ENCODE assay signal across 18 cellular contexts in the genomic region with DNA sequence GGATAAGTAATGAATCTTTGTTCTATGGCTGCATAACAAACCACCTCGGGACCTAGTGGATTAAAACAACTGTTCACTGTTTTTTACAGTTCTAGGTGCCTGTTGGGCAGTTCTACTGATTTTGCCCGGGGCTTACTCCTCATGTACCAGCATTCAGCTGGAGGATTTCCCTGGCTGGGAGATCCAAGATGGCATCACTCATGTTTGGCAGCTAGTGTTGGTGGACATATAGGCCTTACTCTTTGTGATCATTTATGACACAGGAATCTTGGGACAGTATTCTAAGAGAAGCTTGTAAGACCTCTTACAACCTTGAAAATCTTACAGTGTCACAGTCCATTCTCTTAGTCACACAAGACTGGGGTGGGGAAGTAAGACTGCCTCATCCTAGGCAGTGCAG. TPM values are rescaled to one million over a fixed set of nuclear protein-coding genes. Genes with fewer than 3 reads are reported as not detected.
DNase-seq lines count a peak whose midpoint lies in the region; ATAC-seq, FAIRE-seq and TF ChIP-seq lines count a peak whose summit lies in the region.
"Had no signal": no experiment of that assay in that cellular context is flagged by ENCODE, and none has a peak within 500 bp of the region (broad histone marks: within the 10 kb centered on the region; RNA-seq: fewer than 3 reads in every experiment).

No MANE protein-coding gene starts in this region.

- WGBS in HepG2 (ENCODE audit: low lambda C conversion rate): 92% methylated on average over 2 of the region's 2 CpGs
- 100% methylated on average over 2 of the region's 2 CpGs for WGBS in right lobe of liver (ENCODE audit: insufficient coverage, low coverage, low lambda C conversion rate, missing lambda C conversion rate)
- WGBS in esophagus, 2 donors: 86 to 88% methylated on average over 2 of the region's 2 CpGs
- WGBS in smooth muscle cell (ENCODE audit: low lambda C conversion rate): 93% methylated on average over 2 of the region's 2 CpGs

- BruUV-seq in HepG2 (replicated peaks; lab: Mats Ljungman, UMichigan): no TSS peak

- POLR2A ChIA-PET in HepG2 (lab: Yijun Ruan, JAX): interaction anchor here (0.5 to 0.6 kb wide), 2 partner anchors 255 to 482 kb away, joined by 3 read pairs; no protein-coding TSS in a partner anchor

- no peak overlapping the region for H2AFZ ChIP-seq in HepG2 (ENCODE audit: low read length)
- no peak overlapping the region for H2AFZ ChIP-seq in smooth muscle cell (ENCODE audit: low read depth)
- H2AFZ ChIP-seq: parathyroid adenoma had no signal

- intact Hi-C loops in HepG2 (cut with micrococcal nuclease; ENCODE audit: unreplicated experiment) (loop anchor here (10.0 kb wide), 1 partner anchor 332 kb away; no protein-coding TSS in a partner anchor), right lobe of liver (cut with DNase I) (loop anchor here in 1 of 2 donors (10.0 kb wide), 1 partner anchor 102 kb away; the partner anchor contains the start of gene BAZ2B)

- TF ChIP-seq EP300 in HepG2 (IDR thresholded peaks at IDR 0.05; ENCODE audit: low read depth in 2 of 2, low read length in 2 of 2) (no peak), HepG2 (CRISPR knock-in tag; IDR thresholded peaks at IDR 0.05; ENCODE audit: borderline replicate concordance) (no peak)

- no peak overlapping the region for H3K4me3 ChIP-seq in HepG2 (replicated peaks in 1 of 3; ENCODE audit: insufficient read depth in 1 of 3, low read depth in 2 of 3, low read length in 3 of 3)
- H3K4me3 ChIP-seq in right lobe of liver: no peak overlapping the region
- H3K4me3 ChIP-seq in NB4 (ENCODE audit: low read depth, low read length): peak overlapping the region; percentile 7
- no peak overlapping the region for H3K4me3 ChIP-seq in esophagus (ENCODE audit: low read depth in 1 of 2, low read length in 2 of 2)
- H3K4me3 ChIP-seq in smooth muscle cell: no peak overlapping the region
- H3K4me3 ChIP-seq: testis had no signal

- in situ Hi-C loops in HepG2 (cut with HindIII; ENCODE audit: extremely low pct_ligation_motif_present, low pct_unique_long_range_greater_than_20kb): no loop called here

- ATAC-seq in HepG2: no peak
- no peak for ATAC-seq in right lobe of liver
- no peak for ATAC-seq in HG03135 (IDR thresholded peaks at IDR 0.05; ENCODE audit: unreplicated experiment)
- ATAC-seq: left cardiac atrium had no signal

- H3K27me3 ChIP-seq in HepG2 (ENCODE audit: control insufficient read depth in 1 of 2, insufficient read depth in 2 of 2, low read length in 2 of 2) (no peaks in the 10 kb centered on the region; a peak in 1 of 5 replicates), right lobe of liver (no peaks in the 10 kb centered on the region), esophagus (ENCODE audit: control insufficient read depth in 1 of 2, insufficient read depth in 2 of 2, low read length in 2 of 2) (no peaks in the 10 kb centered on the region), smooth muscle cell (ENCODE audit: low read depth) (no peaks in the 10 kb centered on the region)
- H3K27me3 ChIP-seq: testis had no signal

- no peak for TF ChIP-seq RAD21 in HepG2 (CRISPR knock-in tag; IDR thresholded peaks at IDR 0.05)

- peaks cover 11 to 48% of the 10 kb centered on the region in 2 experiments for H3K36me3 ChIP-seq in HepG2 (replicated peaks in 1 of 2; ENCODE audit: control insufficient read depth in 1 of 2, insufficient read depth in 2 of 2, low read length in 2 of 2)
- peaks cover 0 to 26% (median 4%) of the 10 kb centered on the region in 4 donors for H3K36me3 ChIP-seq in right lobe of liver
- peaks cover 0 to 8% of the 10 kb centered on the region in 2 donors for H3K36me3 ChIP-seq in esophagus (ENCODE audit: control insufficient read depth in 2 of 2, insufficient read depth in 2 of 2, low read length in 1 of 2)
- peaks cover 17% of the 10 kb centered on the region for H3K36me3 ChIP-seq in smooth muscle cell (ENCODE audit: low read depth)

- TF ChIP-seq CTCF in HepG2 (CRISPR knock-in tag; IDR thresholded peaks at IDR 0.05) (no peak), right lobe of liver (IDR thresholded peaks at IDR 0.05) (no peak), NB4 (IDR thresholded peaks at IDR 0.05; ENCODE audit: low read depth, low read length) (no peak), smooth muscle cell (IDR thresholded peaks at IDR 0.05; ENCODE audit: borderline replicate concordance, insufficient read depth, poor library complexity, severe bottlenecking) (no peak)

- no peaks in the 10 kb centered on the region for H3F3A ChIP-seq in smooth muscle cell (ENCODE audit: low read depth)

- H3K79me2 ChIP-seq in HepG2 (ENCODE audit: insufficient read depth, low read length) (peaks cover 96% of the 10 kb centered on the region), smooth muscle cell (ENCODE audit: low read depth) (peaks cover 95% of the 10 kb centered on the region)

- peaks cover 51% of the 10 kb centered on the region for H3K4me1 ChIP-seq in HepG2 (ENCODE audit: insufficient read depth, low read length)
- peaks cover 0 to 37% (median 7%) of the 10 kb centered on the region in 4 donors for H3K4me1 ChIP-seq in right lobe of liver
- peaks cover 3 to 9% of the 10 kb centered on the region in 2 donors for H3K4me1 ChIP-seq in esophagus (ENCODE audit: control insufficient read depth in 2 of 2, insufficient read depth in 2 of 2, low read length in 1 of 2)
- H3K4me1 ChIP-seq in smooth muscle cell (ENCODE audit: low read depth): peaks cover 11% of the 10 kb centered on the region

- H3K9me3 ChIP-seq in HepG2 (ENCODE audit: low read length): no peaks in the 10 kb centered on the region
- no peaks in the 10 kb centered on the region for H3K9me3 ChIP-seq in right lobe of liver
- H3K9me3 ChIP-seq in esophagus (ENCODE audit: control insufficient read depth in 2 of 2, insufficient read depth in 1 of 2, low read depth in 1 of 2, low read length in 1 of 2): no peaks in the 10 kb centered on the region
- no peaks in the 10 kb centered on the region for H3K9me3 ChIP-seq in smooth muscle cell (replicated peaks; ENCODE audit: low read depth)
- H3K9me3 ChIP-seq: testis had no signal

- H3K9ac ChIP-seq in HepG2 (ENCODE audit: insufficient read depth, low read depth, low read length) (no peak overlapping the region), smooth muscle cell (ENCODE audit: low read depth) (no peak overlapping the region)
- H3K9ac ChIP-seq: parathyroid adenoma had no signal

- DNase-seq in HepG2 (ENCODE audit: low spot score) (no peak), right lobe of liver (no peak), NB4 (ENCODE audit: low read depth) (no peak), smooth muscle cell (lab: John Stamatoyannopoulos, UW; ENCODE audit: unreplicated experiment) (no peak), NCI-H2029 (lab: John Stamatoyannopoulos, UW) (no peak), NCI-H526 (lab: John Stamatoyannopoulos, UW) (no peak)
- DNase-seq: activated CD4-positive, alpha-beta T cell treated with anti-CD3 and anti-CD28 coated beads, Interleukin-2, amount 50 U/mL, for 48 hours; GOT3; left cardiac atrium; NCI-H1417; NCI-H2171 treated with DMSO at 0.1 percent for 48 hours; NCI-H774; stimulated activated CD4-positive, alpha-beta T cell treated with anti-CD3 and anti-CD28 coated beads, Interleukin-4, amount 100 ng/mL, for 4 hours; stimulated activated CD8-positive, alpha-beta memory T cell treated with anti-CD3 and anti-CD28 coated beads, Interleukin-4, amount 100 ng/mL, for 48 hours; testis had no signal

- TF ChIP-seq POLR2A in HepG2 (IDR thresholded peaks at IDR 0.05; ENCODE audit: insufficient read depth in 1 of 2, low read depth in 2 of 2, low read length in 2 of 2) (0 out of 4 replicates have a peak, but pooled peaks of 1 of the 2 experiments have one; percentile 22), right lobe of liver (IDR thresholded peaks at IDR 0.05) (no peak), NB4 (IDR thresholded peaks at IDR 0.05; ENCODE audit: extremely low read depth, insufficient read length) (no peak)

- no peak overlapping the region for H3K27ac ChIP-seq in HepG2 (ENCODE audit: extremely low read length, insufficient read depth, low read length)
- H3K27ac ChIP-seq in right lobe of liver: no peak overlapping the region
- H3K27ac ChIP-seq in esophagus (ENCODE audit: low read depth in 2 of 2, low read length in 1 of 2): peak overlapping the region; percentile 33 to 52
- H3K27ac ChIP-seq in smooth muscle cell (ENCODE audit: low read depth): peak overlapping the region; percentile 45
- H3K27ac ChIP-seq: parathyroid adenoma, testis had no signal

- H4K20me1 ChIP-seq in HepG2 (ENCODE audit: insufficient read depth, low read length) (peaks cover 87% of the 10 kb centered on the region), smooth muscle cell (ENCODE audit: low read depth) (peaks cover 90% of the 10 kb centered on the region)

- CTCF ChIA-PET in HepG2 (lab: Yijun Ruan, JAX; ENCODE audit: low intra/inter-chr PET ratio, low total read pairs): no interaction called here

- H3K4me2 ChIP-seq in HepG2 (ENCODE audit: low read depth, low read length): 0 out of 2 replicates have a peak overlapping the region, but pooled peaks have one; percentile 17
- peak overlapping the region; percentile 30 for H3K4me2 ChIP-seq in smooth muscle cell

- no peak for FAIRE-seq in HepG2 (lab: Jason Lieb, UNC)

RNA-seq across cellular contexts. Expression of gene MARCHF7, which starts 4.6 kb away (rescaled TPM):
- total RNA-seq in HepG2 (2016; rRNA removed; fragmentation: Illumina TruSeq; extraction: Trizol) (88.5 and 156 TPM in 2 replicates), right lobe of liver (10 to 100 TPM; 20.1 to 41.2 (median 29.8) TPM), smooth muscle cell (235 and 280 TPM in 2 replicates)
- 27.0 and 32.4 TPM in 2 replicates for total RNA-seq in HepG2 (2016; cell fraction: cytosol; rRNA removed; fragmentation: Illumina TruSeq; extraction: Trizol; ENCODE audit: low read depth)
- 91.7 and 146 TPM in 2 replicates for total RNA-seq in HepG2 (2016; cell fraction: insoluble cytoplasmic fraction; rRNA removed; fragmentation: Illumina TruSeq; extraction: Trizol)
- 57.4 and 74.7 TPM in 2 replicates for total RNA-seq in HepG2 (2016; cell fraction: membrane; rRNA removed; fragmentation: Illumina TruSeq; extraction: Trizol)
- total RNA-seq in HepG2 (2016; cell fraction: nucleus; rRNA removed; fragmentation: Illumina TruSeq; extraction: Trizol): 74.2 and 77.1 TPM in 2 replicates
- polyA plus RNA-seq in HepG2 (2011; rRNA removed) (32.8 and 33.2 TPM in 2 replicates), esophagus (10 to 100 TPM; 43.1 to 50.2 TPM), smooth muscle cell (97.1 and 110 TPM in 2 replicates)
- polyA plus RNA-seq in HepG2 (2011; cell fraction: cytosol; rRNA removed): 13.5 and 21.8 TPM in 2 replicates
- polyA plus RNA-seq in HepG2 (2011; cell fraction: nucleus; rRNA removed): 19.1 and 33.0 TPM in 2 replicates
- 47.2 and 54.7 TPM in 2 replicates for polyA plus RNA-seq in HepG2 (2012)
- polyA plus RNA-seq in HepG2 (2016; cell fraction: cytosol; fragmentation: Illumina TruSeq; extraction: Trizol; ENCODE audit: low read depth): 3.1 and 4.7 TPM in 2 replicates
- 124 and 129 TPM in 2 replicates for polyA plus RNA-seq in HepG2 (2016; cell fraction: insoluble cytoplasmic fraction; fragmentation: Illumina TruSeq; extraction: Trizol; ENCODE audit: low read depth)
- 12.6 and 14.7 TPM in 2 replicates for polyA plus RNA-seq in HepG2 (2016; cell fraction: membrane; fragmentation: Illumina TruSeq; extraction: Trizol; ENCODE audit: low read depth)
- 114 and 121 TPM in 2 replicates for polyA plus RNA-seq in HepG2 (2016; cell fraction: nucleus; fragmentation: Illumina TruSeq; extraction: Trizol; ENCODE audit: insufficient read depth, low read depth)
- 14.0 and 17.7 TPM in 2 replicates for polyA minus RNA-seq in HepG2 (2011; rRNA and poly(A)+ RNA removed; ENCODE audit: low replicate concordance)
- polyA minus RNA-seq in HepG2 (2011; cell fraction: cytosol; rRNA and poly(A)+ RNA removed): 43.7 and 49.3 TPM in 2 replicates
- 104 and 120 TPM in 2 replicates for polyA minus RNA-seq in HepG2 (2011; cell fraction: nucleus; rRNA and poly(A)+ RNA removed)

Comparison
In these comparisons a context has a peak if more than half of its experiments do, and no peak if none do; other contexts are left out.
1. H3K27ac ChIP-seq: peak in esophagus (2 of 2) and smooth muscle cell (single experiment); none in HepG2 (single experiment) and right lobe of liver (0 of 3).